Comparison of ENCODE assay signal across 9 cellular contexts in the genomic region with DNA sequence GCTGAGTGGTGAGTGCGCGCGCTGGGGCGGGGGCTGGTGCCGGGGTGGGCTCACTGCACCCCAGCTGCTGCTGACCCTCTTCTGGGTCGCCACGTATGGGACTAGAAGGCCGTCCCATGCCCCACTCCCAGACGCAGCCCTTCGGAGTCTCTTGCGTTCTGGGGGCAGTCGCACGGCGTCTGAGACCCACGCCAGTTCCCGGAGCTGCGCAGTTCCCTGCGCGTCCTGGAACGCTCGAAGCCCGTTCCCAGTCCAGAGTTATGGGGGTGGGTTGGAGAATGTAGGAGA. TPM values are rescaled to one million over a fixed set of nuclear protein-coding genes. Genes with fewer than 3 reads are reported as not detected.
DNase-seq lines count a peak whose midpoint lies in the region; ATAC-seq and TF ChIP-seq lines count a peak whose summit lies in the region.
"Had no signal": no experiment of that assay in that cellular context is flagged by ENCODE, and none has a peak within 500 bp of the region (broad histone marks: within the 10 kb centered on the region; RNA-seq: fewer than 3 reads in every experiment).

No MANE protein-coding gene starts in this region.

- TF ChIP-seq EP300 in suprapubic skin (IDR thresholded peaks at IDR 0.05) = no peak

- peaks cover 13% of the 10 kb centered on the region for H3K4me1 Mint-ChIP-seq in chondrocyte (ENCODE audit: low read depth)

- H3K4me3 ChIP-seq in right lobe of liver (peak overlapping the region; percentile 32 to 39 (median 36)), suprapubic skin (peak overlapping the region; percentile 56)

- no peaks in the 10 kb centered on the region for H3K9me3 ChIP-seq in right lobe of liver
- no peaks in the 10 kb centered on the region for H3K9me3 ChIP-seq in suprapubic skin

- ATAC-seq in right lobe of liver = peak; percentile 12 to 29 (median 20)
- no peak for ATAC-seq in HG02885 (IDR thresholded peaks at IDR 0.05; ENCODE audit: poor library complexity, unreplicated experiment)
- no peak for ATAC-seq in HG03139 (IDR thresholded peaks at IDR 0.05; ENCODE audit: unreplicated experiment)

- H3K36me3 Mint-ChIP-seq in chondrocyte (ENCODE audit: low read depth) = peaks cover 6% of the 10 kb centered on the region

- H3K4me3 Mint-ChIP-seq in chondrocyte (ENCODE audit: unreplicated experiment) = peak overlapping the region; percentile 72

- intact Hi-C loops in right lobe of liver (cut with DNase I) = no loop called here

- H3K27ac Mint-ChIP-seq in chondrocyte (ENCODE audit: unreplicated experiment) = no peak overlapping the region

- TF ChIP-seq POLR2A in right lobe of liver (IDR thresholded peaks at IDR 0.05) (no peak), suprapubic skin (IDR thresholded peaks at IDR 0.05) (no peak)

- H3K4me1 ChIP-seq in right lobe of liver = peaks cover 0 to 12% (median 3%) of the 10 kb centered on the region in 4 donors
- peaks cover 22% of the 10 kb centered on the region for H3K4me1 ChIP-seq in suprapubic skin

- H3K27me3 ChIP-seq in right lobe of liver (peaks cover 0 to 18% of the 10 kb centered on the region in 2 donors), suprapubic skin (peaks cover 31% of the 10 kb centered on the region)

- H3K27ac ChIP-seq in right lobe of liver (peak overlapping the region in 1 of 3 donors; percentile 57), suprapubic skin (no peak overlapping the region)

- no CpG with 5 or more reads among the region's 22 CpGs for WGBS in right lobe of liver (ENCODE audit: insufficient coverage, low coverage, low lambda C conversion rate, missing lambda C conversion rate)
- whole genome bisulfite sequencing in suprapubic skin = 0% methylated on average over 2 of the region's 22 CpGs

- H3K9me3 Mint-ChIP-seq in chondrocyte (ENCODE audit: low read depth) = peaks cover 4% of the 10 kb centered on the region

- TF ChIP-seq CTCF in chondrocyte (IDR thresholded peaks at IDR 0.05) (no peak), right lobe of liver (IDR thresholded peaks at IDR 0.05) (no peak), suprapubic skin (IDR thresholded peaks at IDR 0.05) (no peak)

- H3K36me3 ChIP-seq in right lobe of liver (no peaks in the 10 kb centered on the region), suprapubic skin (no peaks in the 10 kb centered on the region)

- peak; percentile 56 for DNase-seq in NCI-H82 (lab: John Stamatoyannopoulos, UW)
- DNase-seq in NCI-H82 treated with DMSO at 0.1 percent for 48 hours (lab: John Stamatoyannopoulos, UW; ENCODE audit: unreplicated experiment) = no peak
- DNase-seq in chondrocyte (ENCODE audit: low spot score) = no peak
- no peak for DNase-seq in right lobe of liver
- no peak for DNase-seq in suprapubic skin (ENCODE audit: low spot score in 2 of 2)
- DNase-seq in activated effector memory CD4-positive, alpha-beta T cell treated with anti-CD3 and anti-CD28 coated beads, Interleukin-2, amount 50 U/mL, for 16 hours = no peak

- H3K27me3 Mint-ChIP-seq in chondrocyte (ENCODE audit: low read depth) = peaks cover 3% of the 10 kb centered on the region

RNA-seq across cellular contexts. Expression of a gene that starts 0.3 kb away (rescaled TPM):
- total RNA-seq in chondrocyte (10.6 to 12.9 TPM (median 11.5 TPM) in 3 replicates), right lobe of liver (1 to 10 TPM in 1 of 6 experiments, under 1 TPM in 5; 0.19 to 2.0 (median 0.59) TPM), suprapubic skin (1 to 10 TPM; 1.5 to 4.7 (median 1.9) TPM)

RNA-seq across cellular contexts. Expression of a gene that starts 26.3 kb away (rescaled TPM):
- not detected in 3 replicates for total RNA-seq in chondrocyte
- total RNA-seq in right lobe of liver = not detected
- not detected for total RNA-seq in suprapubic skin
- total RNA-seq: activated CD8-positive, alpha-beta memory T cell treated with anti-CD3 and anti-CD28 coated beads for 36 hours had no signal

RNA-seq across cellular contexts. Expression of a gene that starts 28.7 kb away (rescaled TPM):
- total RNA-seq in chondrocyte (not detected in 3 replicates), right lobe of liver (not detected), suprapubic skin (not detected)
- total RNA-seq: activated CD8-positive, alpha-beta memory T cell treated with anti-CD3 and anti-CD28 coated beads for 36 hours had no signal

Comparison
In these comparisons a context has a peak if more than half of its experiments do, and no peak if none do; other contexts are left out.
1. ATAC-seq: peak in right lobe of liver (4 of 4); none in HG02885 (single experiment) and HG03139 (single experiment).